ENCODE assay signal across 17 cellular contexts in genomic region chr1:177165069-177165439, GRCh38. TPM values are rescaled to one million over a fixed set of nuclear protein-coding genes. Genes with fewer than 3 reads are reported as not detected.
DNase-seq lines count a peak whose midpoint lies in the region; ATAC-seq and TF ChIP-seq lines count a peak whose summit lies in the region.
"Had no signal": no experiment of that assay in that cellular context is flagged by ENCODE, and none has a peak within 500 bp of the region (broad histone marks: within the 10 kb centered on the region; RNA-seq: fewer than 3 reads in every experiment).

No MANE protein-coding gene starts in this region.

- DNase-seq in GM23338 (ENCODE audit: low spot score) (no peak), WTC11 (ENCODE audit: low spot score) (no peak), foreskin fibroblast (peak in 1 of 2 donors; percentile 4), AG08395 (ENCODE audit: low spot score) (no peak), Karpas-422 (no peak)
- DNase-seq in activated CD8-positive, alpha-beta memory T cell treated with anti-CD3 and anti-CD28 coated beads, Interleukin-2, amount 10 ng/mL, durations not matched to agents 7 days and 5 days: no peak
- DNase-seq: activated CD4-positive, alpha-beta T cell treated with anti-CD3 and anti-CD28 coated beads for 1 hour; BE2C; naive thymus-derived CD8-positive, alpha-beta T cell; T-helper 17 cell; upper lobe of right lung had no signal

- no peaks in the 10 kb centered on the region for H3K36me3 Mint-ChIP-seq in GM23338 (ENCODE audit: low read depth)
- no peaks in the 10 kb centered on the region for H3K36me3 Mint-ChIP-seq in WTC11
- H3K36me3 Mint-ChIP-seq in activated CD8-positive, alpha-beta memory T cell treated with anti-CD3 and anti-CD28 coated beads, Interleukin-2, amount 10 ng/mL, durations not matched to agents 7 days and 5 days: peaks cover 2% of the 10 kb centered on the region
- H3K36me3 Mint-ChIP-seq: stimulated activated effector memory CD8-positive, alpha-beta T cell treated with anti-CD3 and anti-CD28 coated beads, Interleukin-12 subunit alpha, Interleukin-12 subunit beta, amount 100 ng/mL, for 72 hours had no signal

- H2AFZ ChIP-seq in GM23338 (peak overlapping the region; percentile 100), neuron (ENCODE audit: low read depth, low read length) (no peak overlapping the region), Karpas-422 (ENCODE audit: low read length) (no peak overlapping the region)

- CTCF ChIA-PET in WTC11 (lab: Charles Lee): interaction anchor here (1.0 to 3.1 kb wide), 9 partner anchors 11 to 867 kb away, joined by 3 to 35 read pairs (median 3); no protein-coding TSS in a partner anchor
- CTCF ChIA-PET in activated CD8-positive, alpha-beta memory T cell treated with anti-CD3 and anti-CD28 coated beads, Interleukin-2, amount 10 ng/mL, durations not matched to agents 7 days and 5 days (lab: Charles Lee): no interaction called here

- H3K4me1 Mint-ChIP-seq in GM23338 (peaks cover 13% of the 10 kb centered on the region), WTC11 (peaks cover 9% of the 10 kb centered on the region)
- no peaks in the 10 kb centered on the region for H3K4me1 Mint-ChIP-seq in activated CD8-positive, alpha-beta memory T cell treated with anti-CD3 and anti-CD28 coated beads, Interleukin-2, amount 10 ng/mL, durations not matched to agents 7 days and 5 days

- H3K9me3 ChIP-seq in neuron (ENCODE audit: low read length): no peaks in the 10 kb centered on the region
- no peaks in the 10 kb centered on the region for H3K9me3 ChIP-seq in Karpas-422 (ENCODE audit: low read length)
- H3K9me3 ChIP-seq: BE2C, upper lobe of right lung had no signal

- H3K79me2 ChIP-seq in GM23338 (replicated peaks; ENCODE audit: insufficient read depth) (no peaks in the 10 kb centered on the region), Karpas-422 (ENCODE audit: low read length) (no peaks in the 10 kb centered on the region)

- no peaks in the 10 kb centered on the region for H3F3A ChIP-seq in GM23338 (replicated peaks; ENCODE audit: low read depth)

- no peak overlapping the region for H3K9ac ChIP-seq in Karpas-422 (ENCODE audit: low read length)
- H3K9ac ChIP-seq: GM23248 had no signal

- H3K4me3 Mint-ChIP-seq in GM23338 (peak overlapping the region; percentile 87), WTC11 (peak overlapping the region; percentile 90)
- H3K4me3 Mint-ChIP-seq in activated CD8-positive, alpha-beta memory T cell treated with anti-CD3 and anti-CD28 coated beads, Interleukin-2, amount 10 ng/mL, durations not matched to agents 7 days and 5 days: no peak overlapping the region
- H3K4me3 Mint-ChIP-seq: activated naive CD8-positive, alpha-beta T cell; IgD-negative memory B cell; naive thymus-derived CD8-positive, alpha-beta T cell; stimulated activated effector memory CD8-positive, alpha-beta T cell treated with anti-CD3 and anti-CD28 coated beads, Interleukin-12 subunit alpha, Interleukin-12 subunit beta, amount 100 ng/mL, for 72 hours; T-helper 17 cell had no signal

- H3K27me3 Mint-ChIP-seq in GM23338 (ENCODE audit: insufficient read depth, low read depth, poor library complexity) (peaks cover 21% of the 10 kb centered on the region), WTC11 (ENCODE audit: low read depth) (peaks cover 26% of the 10 kb centered on the region; the same call in 1 of the 2 replicates)
- peaks cover 25% of the 10 kb centered on the region for H3K27me3 Mint-ChIP-seq in activated CD8-positive, alpha-beta memory T cell treated with anti-CD3 and anti-CD28 coated beads, Interleukin-2, amount 10 ng/mL, durations not matched to agents 7 days and 5 days

- H3K27me3 ChIP-seq in GM23338 (ENCODE audit: insufficient read depth): peaks cover 71% of the 10 kb centered on the region
- peaks cover 47% of the 10 kb centered on the region for H3K27me3 ChIP-seq in neuron (ENCODE audit: insufficient read depth, low read length)
- H3K27me3 ChIP-seq in Karpas-422 (ENCODE audit: low read length): no peaks in the 10 kb centered on the region

- H4K20me1 ChIP-seq in GM23338 (replicated peaks; ENCODE audit: insufficient read depth) (no peaks in the 10 kb centered on the region; the same call in 1 of the 2 replicates), Karpas-422 (ENCODE audit: insufficient read depth, low read depth, low read length) (no peaks in the 10 kb centered on the region)

- POLR2A ChIA-PET in WTC11 (lab: Charles Lee): interaction anchor here (1.3 kb wide), 1 partner anchor 24 kb away, joined by 3 read pairs; no protein-coding TSS in a partner anchor

- peaks cover 16% of the 10 kb centered on the region for H3K4me1 ChIP-seq in GM23338 (ENCODE audit: insufficient read depth)
- H3K4me1 ChIP-seq in neuron (ENCODE audit: insufficient read depth, low read length): no peaks in the 10 kb centered on the region
- H3K4me1 ChIP-seq in Karpas-422 (ENCODE audit: low read length): no peaks in the 10 kb centered on the region
- H3K4me1 ChIP-seq: BE2C, upper lobe of right lung had no signal

- H3K9me2 ChIP-seq in GM23338 (ENCODE audit: insufficient read depth) (no peaks in the 10 kb centered on the region), Karpas-422 (replicated peaks; ENCODE audit: insufficient read depth, low read length) (no peaks in the 10 kb centered on the region)

- ATAC-seq in GM23338 (peak; percentile 17), WTC11 (no peak; the same call in 1 of the 2 replicates), HG03045 (IDR thresholded peaks at IDR 0.05; ENCODE audit: unreplicated experiment) (no peak)
- ATAC-seq in activated CD8-positive, alpha-beta memory T cell treated with anti-CD3 and anti-CD28 coated beads, Interleukin-2, amount 10 ng/mL, durations not matched to agents 7 days and 5 days: no peak
- ATAC-seq: naive thymus-derived CD8-positive, alpha-beta T cell; stimulated activated effector memory CD8-positive, alpha-beta T cell treated with anti-CD3 and anti-CD28 coated beads, Interleukin-12 subunit alpha, Interleukin-12 subunit beta, amount 100 ng/mL, for 72 hours; T-helper 17 cell had no signal

- no peak overlapping the region for H3K27ac Mint-ChIP-seq in GM23338
- no peak overlapping the region for H3K27ac Mint-ChIP-seq in WTC11
- no peak overlapping the region for H3K27ac Mint-ChIP-seq in activated CD8-positive, alpha-beta memory T cell treated with anti-CD3 and anti-CD28 coated beads, Interleukin-2, amount 10 ng/mL, durations not matched to agents 7 days and 5 days
- H3K27ac Mint-ChIP-seq: activated naive CD8-positive, alpha-beta T cell; IgD-negative memory B cell; naive thymus-derived CD8-positive, alpha-beta T cell; stimulated activated effector memory CD8-positive, alpha-beta T cell treated with anti-CD3 and anti-CD28 coated beads, Interleukin-12 subunit alpha, Interleukin-12 subunit beta, amount 100 ng/mL, for 72 hours; T-helper 17 cell had no signal

- TF ChIP-seq CTCF in GM23338 (conservative IDR thresholded peaks at IDR 0.05; ENCODE audit: low read depth in 2 of 2) (no peak), WTC11 (IDR thresholded peaks at IDR 0.05) (no peak), foreskin fibroblast (IDR thresholded peaks at IDR 0.05; ENCODE audit: low read depth, low read length) (no peak)

- H3K9me3 Mint-ChIP-seq in GM23338 (no peaks in the 10 kb centered on the region), WTC11 (no peaks in the 10 kb centered on the region)
- no peaks in the 10 kb centered on the region for H3K9me3 Mint-ChIP-seq in activated CD8-positive, alpha-beta memory T cell treated with anti-CD3 and anti-CD28 coated beads, Interleukin-2, amount 10 ng/mL, durations not matched to agents 7 days and 5 days (ENCODE audit: low read depth)
- H3K9me3 Mint-ChIP-seq: IgD-negative memory B cell had no signal

- H3K4me2 ChIP-seq in GM23338 (peak overlapping the region; percentile 98), Karpas-422 (ENCODE audit: low read depth, low read length, poor library complexity, severe bottlenecking) (no peak overlapping the region)

- H3K27ac ChIP-seq in GM23338 (ENCODE audit: low read depth) (no peak overlapping the region), Karpas-422 (ENCODE audit: low read length) (no peak overlapping the region)
- H3K27ac ChIP-seq: GM23248, upper lobe of right lung had no signal

- H3K4me3 ChIP-seq in GM23338: peak overlapping the region; percentile 96
- peak overlapping the region; percentile 33 to 52 for H3K4me3 ChIP-seq in foreskin fibroblast (ENCODE audit: low read depth in 1 of 2, low read length in 2 of 2)
- peak overlapping the region; percentile 25 for H3K4me3 ChIP-seq in neuron (ENCODE audit: low read length)
- no peak overlapping the region for H3K4me3 ChIP-seq in Karpas-422 (ENCODE audit: low read length)

- H3K36me3 ChIP-seq in GM23338 (ENCODE audit: insufficient read depth): no peaks in the 10 kb centered on the region
- H3K36me3 ChIP-seq in neuron (ENCODE audit: insufficient read depth, low read length): no peaks in the 10 kb centered on the region
- no peaks in the 10 kb centered on the region for H3K36me3 ChIP-seq in Karpas-422 (ENCODE audit: insufficient read depth, low read length)
- H3K36me3 ChIP-seq: BE2C, upper lobe of right lung had no signal

TF ChIP-seq in GM23338, 12 proteins besides CTCF, POLR2A, EP300 and RAD21 (continues in another document):
- TF ChIP-seq JUNB (IDR thresholded peaks at IDR 0.05; ENCODE audit: unreplicated experiment) (no peak), EZH2phosphoT487 (IDR thresholded peaks at IDR 0.05; ENCODE audit: unreplicated experiment) (no peak), EZH2 (IDR thresholded peaks at IDR 0.05; ENCODE audit: low read depth, unreplicated experiment) (peak; percentile 44), CREB1 (CRISPR knock-in tag; IDR thresholded peaks at IDR 0.05; ENCODE audit: low read depth) (no peak)

RNA-seq across cellular contexts. Expression of gene ASTN1, which starts 0.5 kb away (rescaled TPM):
- total RNA-seq in GM23338 (2014; rRNA removed; shearing (Covaris generic)): 5.2 TPM in 2 replicates
- polyA plus RNA-seq in GM23338 (2016; fragmentation: Nextera tagmentation; extraction: Ambion mirVana): 1.5 and 2.0 TPM in 2 replicates
- 3.4 to 5.0 TPM (median 4.7 TPM) in 3 replicates for total RNA-seq in WTC11 (2021)
- total RNA-seq in activated CD8-positive, alpha-beta memory T cell treated with anti-CD3 and anti-CD28 coated beads, Interleukin-2, amount 10 ng/mL, durations not matched to agents 7 days and 5 days: not detected
- not detected in 2 replicates for total RNA-seq in Karpas-422 (2014; rRNA removed; shearing (Covaris generic); ENCODE audit: low replicate concordance)
- total RNA-seq: GM23248; naive thymus-derived CD8-positive, alpha-beta T cell; T-helper 17 cell had no signal
- polyA plus RNA-seq: GM23248; IgD-negative memory B cell; naive thymus-derived CD8-positive, alpha-beta T cell had no signal

RNA-seq across cellular contexts. Expression of gene BRINP2, which starts 5.7 kb away (rescaled TPM):
- total RNA-seq in GM23338 (2014; rRNA removed; shearing (Covaris generic)): 0.16 and 0.52 TPM in 2 replicates
- polyA plus RNA-seq in GM23338 (2016; fragmentation: Nextera tagmentation; extraction: Ambion mirVana): 0.10 and 0.30 TPM in 2 replicates
- total RNA-seq in WTC11 (2021): 0.24 to 0.41 TPM (median 0.34 TPM) in 3 replicates
- not detected for total RNA-seq in activated CD8-positive, alpha-beta memory T cell treated with anti-CD3 and anti-CD28 coated beads, Interleukin-2, amount 10 ng/mL, durations not matched to agents 7 days and 5 days
- not detected in 2 replicates for total RNA-seq in Karpas-422 (2014; rRNA removed; shearing (Covaris generic); ENCODE audit: low replicate concordance)
- total RNA-seq: GM23248; naive thymus-derived CD8-positive, alpha-beta T cell; T-helper 17 cell; upper lobe of right lung had no signal
- polyA plus RNA-seq: IgD-negative memory B cell; naive thymus-derived CD8-positive, alpha-beta T cell had no signal
